13 cellular contexts compared by ENCODE assay signal in the genomic region with DNA sequence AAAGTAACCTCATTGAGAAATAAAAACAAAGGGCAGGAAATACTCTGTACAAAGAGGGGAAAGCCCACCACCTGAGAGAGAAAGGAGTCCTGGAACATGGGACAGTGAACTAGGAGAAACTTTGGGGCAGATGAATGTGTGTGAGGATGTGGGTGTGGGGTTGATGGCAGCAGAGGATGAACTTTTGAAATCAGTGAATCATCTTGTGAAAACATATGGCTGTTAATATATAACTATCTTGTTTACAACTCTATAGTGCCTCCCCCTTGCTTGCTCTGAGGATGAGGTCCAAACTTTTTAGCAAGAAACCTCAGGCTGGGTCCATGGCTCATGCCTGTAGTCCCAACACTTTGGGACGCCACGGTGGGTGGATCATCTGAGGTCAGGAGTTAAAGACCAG.
"Had no signal": no experiment of that assay in that cellular context is flagged by ENCODE, and none has a peak within 500 bp of the region (broad histone marks: within the 10 kb centered on the region; RNA-seq: fewer than 3 reads in every experiment).

No MANE protein-coding gene starts in this region.

- H3K27ac ChIP-seq: brain microvascular endothelial cell, psoas muscle, sigmoid colon had no signal

- H3K4me3 ChIP-seq: psoas muscle, sigmoid colon had no signal

- H3K27me3 Mint-ChIP-seq: dendritic cell treated with granulocyte-macrophage colony-stimulating factor and Interleukin-4, amounts not matched to agents 40 ng/mL and 50 ng/mL, for 4 days had no signal

- ATAC-seq: psoas muscle had no signal

- H3K9me3 Mint-ChIP-seq: type B pancreatic cell had no signal

- H3K36me3 Mint-ChIP-seq: activated naive CD8-positive, alpha-beta T cell; type B pancreatic cell had no signal

- H3K27me3 ChIP-seq: brain microvascular endothelial cell had no signal

- DNase-seq: activated CD4-positive, alpha-beta T cell treated with anti-CD3 and anti-CD28 coated beads, Interleukin-2, amount 50 U/mL, for 4 hours; activated CD4-positive, CD25-positive, alpha-beta regulatory T cell; activated effector memory CD4-positive, alpha-beta T cell treated with Interleukin-2 at 50 U/mL for 16 hours; activated T-cell treated with anti-CD3 and anti-CD28 coated beads, Interleukin-2, amount 50 U/mL, for 1 hour; brain microvascular endothelial cell; hippocampal formation; psoas muscle; sigmoid colon; stimulated activated CD4-positive, alpha-beta T cell treated with anti-CD3 and anti-CD28 coated beads, Interleukin-2, amount 100 ng/mL, for 48 hours; stimulated activated naive CD4-positive, alpha-beta T cell treated with Interleukin-2 at 50 U/mL for 16 hours had no signal

- H3K4me3 Mint-ChIP-seq: activated naive CD8-positive, alpha-beta T cell; dendritic cell treated with granulocyte-macrophage colony-stimulating factor and Interleukin-4, amounts not matched to agents 40 ng/mL and 50 ng/mL, for 4 days; type B pancreatic cell had no signal

- H3K9me3 ChIP-seq: psoas muscle, sigmoid colon had no signal

- H3K27ac Mint-ChIP-seq: activated naive CD8-positive, alpha-beta T cell; dendritic cell treated with granulocyte-macrophage colony-stimulating factor and Interleukin-4, amounts not matched to agents 40 ng/mL and 50 ng/mL, for 4 days; type B pancreatic cell had no signal

- H3K4me1 ChIP-seq: psoas muscle, sigmoid colon had no signal
